In genomic region chrX:150063138-150063518, GRCh38 we compare ENCODE assay signal across 19 cellular contexts.
DNase-seq lines count a peak whose midpoint lies in the region; ATAC-seq, FAIRE-seq and TF ChIP-seq lines count a peak whose summit lies in the region.
"Had no signal": no experiment of that assay in that cellular context is flagged by ENCODE, and none has a peak within 500 bp of the region (broad histone marks: within the 10 kb centered on the region; RNA-seq: fewer than 3 reads in every experiment).

No MANE protein-coding gene starts in this region.

- H3K4me2 ChIP-seq in HepG2 (ENCODE audit: low read depth, low read length), result peak overlapping the region; percentile 40; the same call in 1 of the 2 replicates

- DNase-seq in HepG2 (ENCODE audit: low spot score), result no peak
- DNase-seq in right lobe of liver, result no peak
- peak; percentile 61 for DNase-seq in myocyte (ENCODE audit: low read depth)
- DNase-seq in activated naive CD8-positive, alpha-beta T cell treated with anti-CD3 and anti-CD28 coated beads for 36 hours, result no peak
- no peak for DNase-seq in inferior parietal cortex (ENCODE audit: extremely low spot score)
- DNase-seq in activated T-cell treated with anti-CD3 and anti-CD28 coated beads, Interleukin-2, amount 50 U/mL, for 1 hour, result no peak
- DNase-seq: activated CD4-positive, alpha-beta T cell treated with anti-CD3 and anti-CD28 coated beads, Interleukin-2, amount 50 U/mL, for 1 hour; activated CD8-positive, alpha-beta memory T cell treated with anti-CD3 and anti-CD28 coated beads, Interleukin-2, amount 10 ng/mL, durations not matched to agents 7 days and 5 days; activated naive CD4-positive, alpha-beta T cell treated with anti-CD3 and anti-CD28 coated beads for 36 hours; amygdala; Caco-2; NCI-H2171; stimulated activated CD4-positive, alpha-beta T cell treated with anti-CD3 and anti-CD28 coated beads, Interleukin-2, amount 100 ng/mL, for 24 hours; WERI-Rb-1 had no signal

- TF ChIP-seq CTCF in HepG2 (CRISPR knock-in tag; IDR thresholded peaks at IDR 0.05) (no peak), right lobe of liver (IDR thresholded peaks at IDR 0.05) (no peak)

- H3K9me3 ChIP-seq in HepG2 (ENCODE audit: low read length), result no peaks in the 10 kb centered on the region
- H3K9me3 ChIP-seq in right lobe of liver, result no peaks in the 10 kb centered on the region
- H3K9me3 ChIP-seq: Caco-2, upper lobe of left lung had no signal

- H3K27me3 Mint-ChIP-seq in activated naive CD8-positive, alpha-beta T cell treated with anti-CD3 and anti-CD28 coated beads for 36 hours, result no peaks in the 10 kb centered on the region
- H3K27me3 Mint-ChIP-seq: dendritic cell treated with granulocyte-macrophage colony-stimulating factor and Interleukin-4, amounts not matched to agents 40 ng/mL and 50 ng/mL, for 4 days had no signal

- intact Hi-C loops in HepG2 (cut with micrococcal nuclease; ENCODE audit: unreplicated experiment), result no loop called here
- intact Hi-C loops in right lobe of liver (cut with DNase I), result no loop called here

- H3K36me3 Mint-ChIP-seq in activated naive CD8-positive, alpha-beta T cell treated with anti-CD3 and anti-CD28 coated beads for 36 hours, result no peaks in the 10 kb centered on the region
- H3K36me3 Mint-ChIP-seq: activated CD8-positive, alpha-beta memory T cell treated with anti-CD3 and anti-CD28 coated beads, Interleukin-2, amount 10 ng/mL, durations not matched to agents 7 days and 5 days had no signal

- CTCF ChIA-PET in HepG2 (lab: Yijun Ruan, JAX; ENCODE audit: low intra/inter-chr PET ratio, low total read pairs), result no interaction called here

- TF ChIP-seq RAD21 in HepG2 (CRISPR knock-in tag; IDR thresholded peaks at IDR 0.05), result no peak

- ATAC-seq in HepG2, result no peak
- no peak for ATAC-seq in right lobe of liver
- ATAC-seq in SK-N-SH treated with all-trans-retinoic acid at 6 μM for 48 hours, result peak; percentile 40
- ATAC-seq in GM18909 (IDR thresholded peaks at IDR 0.05; ENCODE audit: poor library complexity, unreplicated experiment), result no peak
- ATAC-seq: activated CD8-positive, alpha-beta memory T cell treated with anti-CD3 and anti-CD28 coated beads, Interleukin-2, amount 10 ng/mL, durations not matched to agents 7 days and 5 days had no signal

- H3K4me1 Mint-ChIP-seq in activated naive CD8-positive, alpha-beta T cell treated with anti-CD3 and anti-CD28 coated beads for 36 hours, result no peaks in the 10 kb centered on the region

- no peak overlapping the region for H3K4me3 Mint-ChIP-seq in activated naive CD8-positive, alpha-beta T cell treated with anti-CD3 and anti-CD28 coated beads for 36 hours
- H3K4me3 Mint-ChIP-seq: activated CD8-positive, alpha-beta memory T cell treated with anti-CD3 and anti-CD28 coated beads, Interleukin-2, amount 10 ng/mL, durations not matched to agents 7 days and 5 days; activated naive CD4-positive, alpha-beta T cell treated with anti-CD3 and anti-CD28 coated beads for 36 hours; dendritic cell treated with granulocyte-macrophage colony-stimulating factor and Interleukin-4, amounts not matched to agents 40 ng/mL and 50 ng/mL, for 4 days had no signal

- no peaks in the 10 kb centered on the region for H3K27me3 ChIP-seq in HepG2 (ENCODE audit: control insufficient read depth in 1 of 2, insufficient read depth in 2 of 2, low read length in 2 of 2)
- no peaks in the 10 kb centered on the region for H3K27me3 ChIP-seq in right lobe of liver
- H3K27me3 ChIP-seq: upper lobe of left lung had no signal

- no peak overlapping the region for H2AFZ ChIP-seq in HepG2 (ENCODE audit: low read length)

- POLR2A ChIA-PET in HepG2 (lab: Yijun Ruan, JAX), result no interaction called here

- no peak overlapping the region for H3K27ac ChIP-seq in HepG2 (ENCODE audit: extremely low read length, insufficient read depth, low read length)
- H3K27ac ChIP-seq in right lobe of liver, result no peak overlapping the region
- H3K27ac ChIP-seq: WERI-Rb-1 had no signal

- FAIRE-seq in HepG2 (lab: Jason Lieb, UNC), result no peak
- FAIRE-seq: small intestine had no signal

- no peak for TF ChIP-seq EP300 in HepG2 (IDR thresholded peaks at IDR 0.05; ENCODE audit: low read depth in 2 of 2, low read length in 2 of 2)
- no peak for TF ChIP-seq EP300 in HepG2 (CRISPR knock-in tag; IDR thresholded peaks at IDR 0.05; ENCODE audit: borderline replicate concordance)

- H3K36me3 ChIP-seq in HepG2 (replicated peaks in 1 of 2; ENCODE audit: control insufficient read depth in 1 of 2, insufficient read depth in 2 of 2, low read length in 2 of 2) (no peaks in the 10 kb centered on the region), right lobe of liver (no peaks in the 10 kb centered on the region)
- H3K36me3 ChIP-seq: upper lobe of left lung, WERI-Rb-1 had no signal

- in situ Hi-C loops in HepG2 (cut with HindIII; ENCODE audit: extremely low pct_ligation_motif_present, low pct_unique_long_range_greater_than_20kb), result no loop called here

- H4K20me1 ChIP-seq in HepG2 (ENCODE audit: insufficient read depth, low read length), result no peaks in the 10 kb centered on the region

- H3K4me1 ChIP-seq in HepG2 (ENCODE audit: insufficient read depth, low read length), result no peaks in the 10 kb centered on the region
- H3K4me1 ChIP-seq in right lobe of liver, result no peaks in the 10 kb centered on the region
- H3K4me1 ChIP-seq: Caco-2 had no signal

- H3K9me3 Mint-ChIP-seq in activated naive CD8-positive, alpha-beta T cell treated with anti-CD3 and anti-CD28 coated beads for 36 hours, result no peaks in the 10 kb centered on the region
- H3K9me3 Mint-ChIP-seq: activated naive CD4-positive, alpha-beta T cell treated with anti-CD3 and anti-CD28 coated beads for 36 hours; dendritic cell treated with granulocyte-macrophage colony-stimulating factor and Interleukin-4, amounts not matched to agents 40 ng/mL and 50 ng/mL, for 4 days had no signal

- H3K9ac ChIP-seq in HepG2 (ENCODE audit: insufficient read depth, low read depth, low read length), result no peak overlapping the region

- TF ChIP-seq POLR2A in HepG2 (IDR thresholded peaks at IDR 0.05; ENCODE audit: insufficient read depth in 1 of 2, low read depth in 2 of 2, low read length in 2 of 2) (no peak), right lobe of liver (IDR thresholded peaks at IDR 0.05) (no peak)

- H3K79me2 ChIP-seq in HepG2 (ENCODE audit: insufficient read depth, low read length), result no peaks in the 10 kb centered on the region

- no peak overlapping the region for H3K27ac Mint-ChIP-seq in activated naive CD8-positive, alpha-beta T cell treated with anti-CD3 and anti-CD28 coated beads for 36 hours
- H3K27ac Mint-ChIP-seq: activated CD8-positive, alpha-beta memory T cell treated with anti-CD3 and anti-CD28 coated beads, Interleukin-2, amount 10 ng/mL, durations not matched to agents 7 days and 5 days; activated naive CD4-positive, alpha-beta T cell treated with anti-CD3 and anti-CD28 coated beads for 36 hours; dendritic cell treated with granulocyte-macrophage colony-stimulating factor and Interleukin-4, amounts not matched to agents 40 ng/mL and 50 ng/mL, for 4 days had no signal

- BruUV-seq in HepG2 (replicated peaks; lab: Mats Ljungman, UMichigan), result no TSS peak

- H3K4me3 ChIP-seq in HepG2 (replicated peaks in 1 of 3; ENCODE audit: insufficient read depth in 1 of 3, low read depth in 2 of 3, low read length in 3 of 3) (no peak overlapping the region), right lobe of liver (no peak overlapping the region)
- H3K4me3 ChIP-seq: upper lobe of left lung had no signal

TF ChIP-seq in HepG2, 621 proteins besides CTCF, POLR2A, EP300 and RAD21:
- TF ChIP-seq NFIC (IDR thresholded peaks at IDR 0.05; ENCODE audit: low read length), result no peak
- no peak for TF ChIP-seq ERF (CRISPR knock-in tag; IDR thresholded peaks at IDR 0.05)
- no peak for TF ChIP-seq CENPX (CRISPR knock-in tag; IDR thresholded peaks at IDR 0.05)
- no peak for TF ChIP-seq MZF1 (CRISPR knock-in tag; IDR thresholded peaks at IDR 0.05; ENCODE audit: borderline replicate concordance)
- no peak for TF ChIP-seq ZNF75D (CRISPR knock-in tag; IDR thresholded peaks at IDR 0.05; ENCODE audit: borderline replicate concordance)
- no peak for TF ChIP-seq HDAC1 (CRISPR knock-in tag; IDR thresholded peaks at IDR 0.05)
- TF ChIP-seq SP2 (CRISPR knock-in tag; IDR thresholded peaks at IDR 0.05), result no peak
- TF ChIP-seq THAP8 (CRISPR knock-in tag; IDR thresholded peaks at IDR 0.05; ENCODE audit: borderline replicate concordance), result no peak
- no peak for TF ChIP-seq ZNF441 (CRISPR knock-in tag; IDR thresholded peaks at IDR 0.05; ENCODE audit: borderline replicate concordance)
- TF ChIP-seq SNAPC5 (CRISPR knock-in tag; IDR thresholded peaks at IDR 0.05; ENCODE audit: borderline replicate concordance), result no peak

TF ChIP-seq in SK-N-SH treated with all-trans-retinoic acid at 6 μM for 48 hours, 23 proteins besides CTCF, POLR2A, EP300 and RAD21:
- no peak for TF ChIP-seq CSRNP3 (CRISPR knock-in tag; IDR thresholded peaks at IDR 0.05)
TF ChIP-seq in SK-N-SH treated with all-trans-retinoic acid at 6 μM for 48 hours: peak in this region for 0.
